1 cellular context compared by ENCODE assay signal in genomic region chr1:43446881-43447835, GRCh38.
TF ChIP-seq lines count a peak whose summit lies in the region.

No MANE protein-coding gene starts in this region.

TF ChIP-seq in GM12878, 131 proteins besides CTCF, POLR2A, EP300 and RAD21 (continued from another document):
- TF ChIP-seq SIN3A (IDR thresholded peaks at IDR 0.05; ENCODE audit: low read depth, low read length): no peak
- TF ChIP-seq SKIL (IDR thresholded peaks at IDR 0.05; ENCODE audit: low read depth, poor library complexity, severe bottlenecking): no peak
- no peak for TF ChIP-seq ZBTB40 (IDR thresholded peaks at IDR 0.05; ENCODE audit: borderline replicate concordance)
- no peak for TF ChIP-seq TBL1XR1 (IDR thresholded peaks at IDR 0.05; ENCODE audit: low read depth, low read length)
TF ChIP-seq in GM12878: peak in this region for 0.
